In the genomic region with DNA sequence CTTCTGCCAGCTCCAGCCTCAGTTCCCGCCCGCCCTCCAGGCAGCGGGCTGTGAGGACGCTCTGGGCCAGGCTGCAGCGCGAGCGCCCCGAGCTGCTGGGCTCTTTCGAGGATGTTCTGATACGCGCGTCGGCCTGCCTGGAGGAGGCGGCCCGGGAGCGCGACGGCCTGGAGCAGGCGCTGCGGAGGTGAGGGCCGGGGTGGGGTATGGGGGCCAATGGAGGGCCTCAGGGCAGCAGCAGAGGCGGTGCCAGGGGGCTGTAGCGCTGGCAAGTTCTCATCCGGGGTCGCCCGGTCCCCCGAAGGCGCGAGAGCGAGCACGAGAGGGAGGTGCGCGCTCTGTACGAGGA, we compare ENCODE assay signal across 2 cellular contexts.
TF ChIP-seq lines count a peak whose summit lies in the region.

No MANE protein-coding gene starts in this region.

TF ChIP-seq in SK-N-SH, 30 proteins besides CTCF, POLR2A, EP300 and RAD21 (continued from another document):
- TF ChIP-seq, protein P1, sequence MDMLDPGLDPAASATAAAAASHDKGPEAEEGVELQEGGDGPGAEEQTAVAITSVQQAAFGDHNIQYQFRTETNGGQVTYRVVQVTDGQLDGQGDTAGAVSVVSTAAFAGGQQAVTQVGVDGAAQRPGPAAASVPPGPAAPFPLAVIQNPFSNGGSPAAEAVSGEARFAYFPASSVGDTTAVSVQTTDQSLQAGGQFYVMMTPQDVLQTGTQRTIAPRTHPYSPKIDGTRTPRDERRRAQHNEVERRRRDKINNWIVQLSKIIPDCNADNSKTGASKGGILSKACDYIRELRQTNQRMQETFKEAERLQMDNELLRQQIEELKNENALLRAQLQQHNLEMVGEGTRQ (IDR thresholded peaks at IDR 0.05; ENCODE audit: borderline replicate concordance, low read depth, low read length), result no peak
- TF ChIP-seq, protein P2, sequence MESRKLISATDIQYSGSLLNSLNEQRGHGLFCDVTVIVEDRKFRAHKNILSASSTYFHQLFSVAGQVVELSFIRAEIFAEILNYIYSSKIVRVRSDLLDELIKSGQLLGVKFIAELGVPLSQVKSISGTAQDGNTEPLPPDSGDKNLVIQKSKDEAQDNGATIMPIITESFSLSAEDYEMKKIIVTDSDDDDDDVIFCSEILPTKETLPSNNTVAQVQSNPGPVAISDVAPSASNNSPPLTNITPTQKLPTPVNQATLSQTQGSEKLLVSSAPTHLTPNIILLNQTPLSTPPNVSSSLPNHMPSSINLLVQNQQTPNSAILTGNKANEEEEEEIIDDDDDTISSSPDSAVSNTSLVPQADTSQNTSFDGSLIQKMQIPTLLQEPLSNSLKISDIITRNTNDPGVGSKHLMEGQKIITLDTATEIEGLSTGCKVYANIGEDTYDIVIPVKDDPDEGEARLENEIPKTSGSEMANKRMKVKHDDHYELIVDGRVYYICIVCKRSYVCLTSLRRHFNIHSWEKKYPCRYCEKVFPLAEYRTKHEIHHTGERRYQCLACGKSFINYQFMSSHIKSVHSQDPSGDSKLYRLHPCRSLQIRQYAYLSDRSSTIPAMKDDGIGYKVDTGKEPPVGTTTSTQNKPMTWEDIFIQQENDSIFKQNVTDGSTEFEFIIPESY (IDR thresholded peaks at IDR 0.05; ENCODE audit: borderline replicate concordance, low read depth), result no peak
- TF ChIP-seq NRF1 (IDR thresholded peaks at IDR 0.05; ENCODE audit: low read depth, low read length), result no peak

TF ChIP-seq in SK-N-SH treated with all-trans-retinoic acid at 6 μM for 48 hours, 23 proteins besides CTCF, POLR2A, EP300 and RAD21:
- TF ChIP-seq, protein P3, sequence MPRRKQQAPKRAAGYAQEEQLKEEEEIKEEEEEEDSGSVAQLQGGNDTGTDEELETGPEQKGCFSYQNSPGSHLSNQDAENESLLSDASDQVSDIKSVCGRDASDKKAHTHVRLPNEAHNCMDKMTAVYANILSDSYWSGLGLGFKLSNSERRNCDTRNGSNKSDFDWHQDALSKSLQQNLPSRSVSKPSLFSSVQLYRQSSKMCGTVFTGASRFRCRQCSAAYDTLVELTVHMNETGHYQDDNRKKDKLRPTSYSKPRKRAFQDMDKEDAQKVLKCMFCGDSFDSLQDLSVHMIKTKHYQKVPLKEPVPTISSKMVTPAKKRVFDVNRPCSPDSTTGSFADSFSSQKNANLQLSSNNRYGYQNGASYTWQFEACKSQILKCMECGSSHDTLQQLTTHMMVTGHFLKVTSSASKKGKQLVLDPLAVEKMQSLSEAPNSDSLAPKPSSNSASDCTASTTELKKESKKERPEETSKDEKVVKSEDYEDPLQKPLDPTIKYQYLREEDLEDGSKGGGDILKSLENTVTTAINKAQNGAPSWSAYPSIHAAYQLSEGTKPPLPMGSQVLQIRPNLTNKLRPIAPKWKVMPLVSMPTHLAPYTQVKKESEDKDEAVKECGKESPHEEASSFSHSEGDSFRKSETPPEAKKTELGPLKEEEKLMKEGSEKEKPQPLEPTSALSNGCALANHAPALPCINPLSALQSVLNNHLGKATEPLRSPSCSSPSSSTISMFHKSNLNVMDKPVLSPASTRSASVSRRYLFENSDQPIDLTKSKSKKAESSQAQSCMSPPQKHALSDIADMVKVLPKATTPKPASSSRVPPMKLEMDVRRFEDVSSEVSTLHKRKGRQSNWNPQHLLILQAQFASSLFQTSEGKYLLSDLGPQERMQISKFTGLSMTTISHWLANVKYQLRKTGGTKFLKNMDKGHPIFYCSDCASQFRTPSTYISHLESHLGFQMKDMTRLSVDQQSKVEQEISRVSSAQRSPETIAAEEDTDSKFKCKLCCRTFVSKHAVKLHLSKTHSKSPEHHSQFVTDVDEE (CRISPR knock-in tag; IDR thresholded peaks at IDR 0.05), result no peak
- no peak for TF ChIP-seq GLIS3 (CRISPR knock-in tag; IDR thresholded peaks at IDR 0.05)
- no peak for TF ChIP-seq ZNF70 (CRISPR knock-in tag; IDR thresholded peaks at IDR 0.05)
- TF ChIP-seq, protein P4, sequence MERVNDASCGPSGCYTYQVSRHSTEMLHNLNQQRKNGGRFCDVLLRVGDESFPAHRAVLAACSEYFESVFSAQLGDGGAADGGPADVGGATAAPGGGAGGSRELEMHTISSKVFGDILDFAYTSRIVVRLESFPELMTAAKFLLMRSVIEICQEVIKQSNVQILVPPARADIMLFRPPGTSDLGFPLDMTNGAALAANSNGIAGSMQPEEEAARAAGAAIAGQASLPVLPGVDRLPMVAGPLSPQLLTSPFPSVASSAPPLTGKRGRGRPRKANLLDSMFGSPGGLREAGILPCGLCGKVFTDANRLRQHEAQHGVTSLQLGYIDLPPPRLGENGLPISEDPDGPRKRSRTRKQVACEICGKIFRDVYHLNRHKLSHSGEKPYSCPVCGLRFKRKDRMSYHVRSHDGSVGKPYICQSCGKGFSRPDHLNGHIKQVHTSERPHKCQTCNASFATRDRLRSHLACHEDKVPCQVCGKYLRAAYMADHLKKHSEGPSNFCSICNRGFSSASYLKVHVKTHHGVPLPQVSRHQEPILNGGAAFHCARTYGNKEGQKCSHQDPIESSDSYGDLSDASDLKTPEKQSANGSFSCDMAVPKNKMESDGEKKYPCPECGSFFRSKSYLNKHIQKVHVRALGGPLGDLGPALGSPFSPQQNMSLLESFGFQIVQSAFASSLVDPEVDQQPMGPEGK (CRISPR knock-in tag; IDR thresholded peaks at IDR 0.05; ENCODE audit: borderline replicate concordance), result no peak
- TF ChIP-seq BACH2 (CRISPR knock-in tag; IDR thresholded peaks at IDR 0.05; ENCODE audit: borderline replicate concordance), result no peak
- TF ChIP-seq SNAI2 (CRISPR knock-in tag; IDR thresholded peaks at IDR 0.05), result no peak
- no peak for TF ChIP-seq ARNTL (CRISPR knock-in tag; IDR thresholded peaks at IDR 0.05; ENCODE audit: borderline replicate concordance, low read depth)
- TF ChIP-seq RARB (CRISPR knock-in tag; IDR thresholded peaks at IDR 0.05), result no peak
- TF ChIP-seq ZC3H10 (CRISPR knock-in tag; IDR thresholded peaks at IDR 0.05), result no peak
- TF ChIP-seq, protein P5, sequence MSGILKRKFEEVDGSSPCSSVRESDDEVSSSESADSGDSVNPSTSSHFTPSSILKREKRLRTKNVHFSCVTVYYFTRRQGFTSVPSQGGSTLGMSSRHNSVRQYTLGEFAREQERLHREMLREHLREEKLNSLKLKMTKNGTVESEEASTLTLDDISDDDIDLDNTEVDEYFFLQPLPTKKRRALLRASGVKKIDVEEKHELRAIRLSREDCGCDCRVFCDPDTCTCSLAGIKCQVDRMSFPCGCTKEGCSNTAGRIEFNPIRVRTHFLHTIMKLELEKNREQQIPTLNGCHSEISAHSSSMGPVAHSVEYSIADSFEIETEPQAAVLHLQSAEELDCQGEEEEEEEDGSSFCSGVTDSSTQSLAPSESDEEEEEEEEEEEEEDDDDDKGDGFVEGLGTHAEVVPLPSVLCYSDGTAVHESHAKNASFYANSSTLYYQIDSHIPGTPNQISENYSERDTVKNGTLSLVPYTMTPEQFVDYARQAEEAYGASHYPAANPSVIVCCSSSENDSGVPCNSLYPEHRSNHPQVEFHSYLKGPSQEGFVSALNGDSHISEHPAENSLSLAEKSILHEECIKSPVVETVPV (CRISPR knock-in tag; IDR thresholded peaks at IDR 0.05), result no peak
- TF ChIP-seq PPARA (CRISPR knock-in tag; IDR thresholded peaks at IDR 0.05; ENCODE audit: borderline replicate concordance), result no peak
- no peak for TF ChIP-seq ZNF8 (CRISPR knock-in tag; IDR thresholded peaks at IDR 0.05)
- TF ChIP-seq CSDC2 (CRISPR knock-in tag; IDR thresholded peaks at IDR 0.05), result no peak
- no peak for TF ChIP-seq TOX (CRISPR knock-in tag; IDR thresholded peaks at IDR 0.05; ENCODE audit: borderline replicate concordance)
